8 cellular contexts compared by ENCODE assay signal in genomic region chr12:92034858-92035401, GRCh38.
DNase-seq lines count a peak whose midpoint lies in the region; ATAC-seq, FAIRE-seq and TF ChIP-seq lines count a peak whose summit lies in the region.

No MANE protein-coding gene starts in this region.

- no peak overlapping the region for H3K4ac ChIP-seq in H1 (replicated peaks; ENCODE audit: insufficient read length, low read depth, low read length)

- peak overlapping the region; percentile 28; the same call in 1 of the 2 replicates for H2BK20ac ChIP-seq in H1 (ENCODE audit: low read length)

- peak overlapping the region; percentile 31 for H2AFZ ChIP-seq in H1 (ENCODE audit: low read length)

- peak; percentile 81 for ATAC-seq in GM18502 (IDR thresholded peaks at IDR 0.05; ENCODE audit: poor library complexity, unreplicated experiment)
- ATAC-seq in HG02884 (IDR thresholded peaks at IDR 0.05; ENCODE audit: unreplicated experiment) = peak; percentile 67
- ATAC-seq in naive B cell (ENCODE audit: low read depth in 2 of 2) = peak; percentile 85 to 87

- no peaks in the 10 kb centered on the region for H3K9me3 Mint-ChIP-seq in naive B cell

- H3K36me3 Mint-ChIP-seq in naive B cell = no peaks in the 10 kb centered on the region

- H3K9me3 ChIP-seq in H1 (ENCODE audit: insufficient read depth in 2 of 2, low read depth in 1 of 2, low read length in 1 of 2) = no peaks in the 10 kb centered on the region
- no peaks in the 10 kb centered on the region for H3K9me3 ChIP-seq in testis

- no peaks in the 10 kb centered on the region for H3K23me2 ChIP-seq in H1 (ENCODE audit: low read depth, low read length)

- peak; percentile 81 for DNase-seq in NCI-H2107 treated with DMSO at 0.1 percent for 48 hours (lab: John Stamatoyannopoulos, UW; ENCODE audit: unreplicated experiment)
- DNase-seq in activated CD4-positive, alpha-beta T cell treated with anti-CD3 and anti-CD28 coated beads, Interleukin-2, amount 50 U/mL, for 1 hour = peak; percentile 37
- no peak for DNase-seq in H1 (ENCODE audit: low read depth in 1 of 2, low spot score in 2 of 2)
- peak; percentile 75 for DNase-seq in naive B cell
- peak; percentile 41 for DNase-seq in testis

- H3K27me3 Mint-ChIP-seq in naive B cell = no peaks in the 10 kb centered on the region

- H3K4me1 Mint-ChIP-seq in naive B cell = peaks cover 44 to 60% (median 45%) of the 10 kb centered on the region in 3 donors

- no peak for TF ChIP-seq POLR2A in H1 (IDR thresholded peaks at IDR 0.05; ENCODE audit: control extremely low read depth in 1 of 2, low read depth in 2 of 2, low read length in 2 of 2)
- no peak for TF ChIP-seq POLR2A in testis (IDR thresholded peaks at IDR 0.05)

- H2BK15ac ChIP-seq in H1 (ENCODE audit: low read length) = no peak overlapping the region; the same call in 1 of the 2 replicates

- no peaks in the 10 kb centered on the region for H3K27me3 ChIP-seq in H1 (replicated peaks in 1 of 4; ENCODE audit: control insufficient read depth in 3 of 4, extremely low read depth in 1 of 4, insufficient read depth in 3 of 4, low read length in 3 of 4)
- no peaks in the 10 kb centered on the region for H3K27me3 ChIP-seq in testis

- no peaks in the 10 kb centered on the region for H3K79me1 ChIP-seq in H1 (ENCODE audit: low read depth, low read length)

- TF ChIP-seq CTCF in H1 (IDR thresholded peaks at IDR 0.05; ENCODE audit: control extremely low read depth in 1 of 3, insufficient read depth in 1 of 3, low read depth in 1 of 3, low read length in 3 of 3) = no peak
- TF ChIP-seq CTCF in testis (IDR thresholded peaks at IDR 0.05) = no peak

- FAIRE-seq in A204.1 (lab: Jason Lieb, UNC) (peak; percentile 78), H1 (lab: Jason Lieb, UNC) (no peak)

- H2BK12ac ChIP-seq in H1 (ENCODE audit: low read depth, low read length) = peak overlapping the region; percentile 82; the same call in 1 of the 2 replicates

- WGBS in H1 (ENCODE audit: extremely low coverage in 1 of 2, insufficient coverage in 1 of 2, insufficient read length in 1 of 2, insufficient replicate concordance in 2 of 2, low coverage in 1 of 2, low lambda C conversion rate in 2 of 2, missing lambda C conversion rate in 1 of 2), 2 experiments = 59% methylated on average over 10 of the region's 10 CpGs; no CpG with 5 or more reads in 1 of the 2 experiments
- WGBS in testis, 2 donors = 21 to 25% methylated on average over 10 of the region's 10 CpGs

- H3K4me2 ChIP-seq in H1 (ENCODE audit: insufficient read depth in 1 of 2, low read depth in 2 of 2, low read length in 2 of 2) = peak overlapping the region in 1 of 2 experiments; percentile 24; a peak in 1 of 4 replicates

- no peak overlapping the region for H4K8ac ChIP-seq in H1 (ENCODE audit: extremely low read depth, insufficient read depth, low read length)

- no peaks in the 10 kb centered on the region for H3K36me3 ChIP-seq in H1 (ENCODE audit: control insufficient read depth in 2 of 4, insufficient read depth in 4 of 4, low read length in 3 of 4)
- no peaks in the 10 kb centered on the region for H3K36me3 ChIP-seq in testis (ENCODE audit: low read depth, missing control alignments)

- POLR2A ChIA-PET in H1 (lab: Charles Lee; ENCODE audit: partially characterized antibody) = interaction anchor here (1.1 kb wide), 1 partner anchor 111 kb away, joined by 3 read pairs; the partner anchor contains the start of gene BTG1

- peak overlapping the region; percentile 56 for H2BK120ac ChIP-seq in H1 (replicated peaks; ENCODE audit: low read depth, low read length)

- no peak for TF ChIP-seq EP300 in H1 (IDR thresholded peaks at IDR 0.05; ENCODE audit: borderline replicate concordance in 1 of 2, low read depth in 2 of 2, low read length in 2 of 2)

- H3K79me2 ChIP-seq in H1 (ENCODE audit: control insufficient read depth in 1 of 2, insufficient read depth in 2 of 2, low read length in 2 of 2) = no peaks in the 10 kb centered on the region

- no peak overlapping the region for H3K23ac ChIP-seq in H1 (ENCODE audit: insufficient read length)

- peak overlapping the region; percentile 78 to 97 (median 92) for H3K27ac Mint-ChIP-seq in naive B cell

- H3K14ac ChIP-seq in H1 (ENCODE audit: insufficient read length) = no peak overlapping the region

- H3K4me3 Mint-ChIP-seq in naive B cell = peak overlapping the region; percentile 79 to 94 (median 87)

- no peak overlapping the region for H2AK5ac ChIP-seq in H1 (ENCODE audit: low read depth, low read length)

- intact Hi-C loops in testis (cut with DNase I; ENCODE audit: low total_unique reads) = no loop called here

- no peak overlapping the region for H3K9ac ChIP-seq in H1 (replicated peaks in 1 of 4; ENCODE audit: extremely low read depth in 1 of 4, low read depth in 3 of 4, low read length in 3 of 4)

- no peak overlapping the region for H3K56ac ChIP-seq in H1 (replicated peaks; ENCODE audit: insufficient read length, low read depth, low read length)

- no peaks in the 10 kb centered on the region for H4K20me1 ChIP-seq in H1 (replicated peaks in 1 of 2; ENCODE audit: control insufficient read depth in 1 of 2, insufficient read depth in 2 of 2, low read length in 2 of 2)

- H3K27ac ChIP-seq in H1 (ENCODE audit: low read depth, low read length) (no peak overlapping the region), testis (no peak overlapping the region)

- H3K18ac ChIP-seq in H1 (ENCODE audit: extremely low read depth, low read length) = peak overlapping the region; percentile 64

- H3K4me1 ChIP-seq in H1 (replicated peaks in 1 of 4; ENCODE audit: control insufficient read depth in 3 of 4, insufficient read depth in 4 of 4, low read length in 3 of 4) (peaks cover 2 to 14% (median 12%) of the 10 kb centered on the region in 4 experiments; a peak in 6 of 7 replicates), testis (peaks cover 11% of the 10 kb centered on the region)

- no peak overlapping the region for H4K5ac ChIP-seq in H1 (ENCODE audit: insufficient read length, low read depth, low read length)

- peak overlapping the region; percentile 46 for H4K91ac ChIP-seq in H1 (replicated peaks; ENCODE audit: insufficient read length, low read length)

- H2BK5ac ChIP-seq in H1 (ENCODE audit: low read depth, low read length) = no peak overlapping the region

- TF ChIP-seq RAD21 in H1 (IDR thresholded peaks at IDR 0.05 in 1 of 2, conservative IDR thresholded peaks at IDR 0.05 in 1 of 2; ENCODE audit: low read depth in 2 of 2, low read length in 2 of 2) = no peak

- CTCF ChIA-PET in H1 (lab: Charles Lee; ENCODE audit: partially characterized antibody) = interaction anchor here (0.5 kb wide), 1 partner anchor 79 kb away, joined by 3 read pairs; no protein-coding TSS in a partner anchor

- no peak overlapping the region for H3K4me3 ChIP-seq in H1 (ENCODE audit: extremely low read depth in 1 of 4, insufficient read depth in 2 of 4, low read depth in 3 of 4, low read length in 4 of 4)
- peak overlapping the region in 1 of 2 donors; percentile 11 for H3K4me3 ChIP-seq in testis

TF ChIP-seq in H1, 55 proteins besides CTCF, POLR2A, EP300 and RAD21:
- no peak for TF ChIP-seq HDAC2 (IDR thresholded peaks at IDR 0.05; ENCODE audit: borderline replicate concordance in 1 of 2, low read depth in 2 of 2, low read length in 2 of 2)
- TF ChIP-seq CTBP2 (IDR thresholded peaks at IDR 0.05; ENCODE audit: borderline replicate concordance, insufficient read depth, insufficient read length, low read length) = no peak
- TF ChIP-seq, protein P1, sequence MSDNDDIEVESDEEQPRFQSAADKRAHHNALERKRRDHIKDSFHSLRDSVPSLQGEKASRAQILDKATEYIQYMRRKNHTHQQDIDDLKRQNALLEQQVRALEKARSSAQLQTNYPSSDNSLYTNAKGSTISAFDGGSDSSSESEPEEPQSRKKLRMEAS (IDR thresholded peaks at IDR 0.05) = 0 out of 2 replicates have a peak, but pooled peaks have one; percentile 22

Comparison
In these comparisons a context has a peak if more than half of its experiments do, and no peak if none do; other contexts are left out.
1. DNase-seq: peak in NCI-H2107 treated with DMSO at 0.1 percent for 48 hours (single experiment), activated CD4-positive, alpha-beta T cell treated with anti-CD3 and anti-CD28 coated beads, Interleukin-2, amount 50 U/mL, for 1 hour (single experiment), naive B cell (single experiment) and testis (single experiment); none in H1 (0 of 2).
2. Peak in every context shown above with its lines, with median percentiles within 50 percentile points of each other: ATAC-seq.